ENCODE assay signal across 8 cellular contexts in genomic region chr12:103955811-103956514, GRCh38.
DNase-seq lines count a peak whose midpoint lies in the region; ATAC-seq and TF ChIP-seq lines count a peak whose summit lies in the region.

No MANE protein-coding gene starts in this region.

- no peaks in the 10 kb centered on the region for H3K27me3 ChIP-seq in endocrine pancreas (ENCODE audit: control insufficient read depth, insufficient read depth, low read length)

- peaks cover 41% of the 10 kb centered on the region for H3K4me1 Mint-ChIP-seq in nephron

- peak overlapping the region; percentile 97 to 100 (median 99) for H3K27ac Mint-ChIP-seq in nephron

- ATAC-seq in HG02852 (IDR thresholded peaks at IDR 0.05; ENCODE audit: unreplicated experiment): no peak

- H3K4me1 ChIP-seq in endocrine pancreas (ENCODE audit: control insufficient read depth, insufficient read depth, low read length): peaks cover 9% of the 10 kb centered on the region

- H3K4me3 ChIP-seq in endocrine pancreas (ENCODE audit: control insufficient read depth, insufficient read depth, low read length): peak overlapping the region; percentile 68

- no peaks in the 10 kb centered on the region for H3K36me3 ChIP-seq in endocrine pancreas (ENCODE audit: control insufficient read depth, insufficient read depth, low read length)

- H3K36me3 Mint-ChIP-seq in nephron (ENCODE audit: low read depth): peaks cover 32% of the 10 kb centered on the region

- peak overlapping the region; percentile 93 for H3K9ac ChIP-seq in endocrine pancreas (ENCODE audit: control insufficient read depth, insufficient read depth, low read length)

- no peaks in the 10 kb centered on the region for H3K27me3 Mint-ChIP-seq in nephron (ENCODE audit: low read depth)

- no peaks in the 10 kb centered on the region for H3K9me3 ChIP-seq in endocrine pancreas (ENCODE audit: control insufficient read depth, low read length)

- peak overlapping the region; percentile 92 to 97 (median 93) for H3K4me3 Mint-ChIP-seq in nephron

- H3K9me3 Mint-ChIP-seq in nephron: no peaks in the 10 kb centered on the region

- TF ChIP-seq CTCF in nephron (IDR thresholded peaks at IDR 0.05; ENCODE audit: unreplicated experiment in 3 of 3): no peak

- DNase-seq in ELF-1 (ENCODE audit: low read depth, low spot score): peak; percentile 23
- peak; percentile 41 for DNase-seq in OCI-M1 (lab: John Stamatoyannopoulos, UW)
- DNase-seq in stimulated activated naive CD4-positive, alpha-beta T cell (lab: John Stamatoyannopoulos, UW): no peak
- DNase-seq in GM03348 (ENCODE audit: low spot score): no peak
- DNase-seq in activated CD4-positive, CD25-positive, alpha-beta regulatory T cell treated with anti-CD3 and anti-CD28 coated beads, Interleukin-2, amount 50 U/mL, for 72 hours: no peak

Comparison
In these comparisons a context has a peak if more than half of its experiments do, and no peak if none do; other contexts are left out.
1. DNase-seq: peak in ELF-1 (single experiment) and OCI-M1 (single experiment); none in stimulated activated naive CD4-positive, alpha-beta T cell (0 of 6), GM03348 (single experiment) and activated CD4-positive, CD25-positive, alpha-beta regulatory T cell treated with anti-CD3 and anti-CD28 coated beads, Interleukin-2, amount 50 U/mL, for 72 hours (single experiment).